8 cellular contexts compared by ENCODE assay signal in the genomic region with DNA sequence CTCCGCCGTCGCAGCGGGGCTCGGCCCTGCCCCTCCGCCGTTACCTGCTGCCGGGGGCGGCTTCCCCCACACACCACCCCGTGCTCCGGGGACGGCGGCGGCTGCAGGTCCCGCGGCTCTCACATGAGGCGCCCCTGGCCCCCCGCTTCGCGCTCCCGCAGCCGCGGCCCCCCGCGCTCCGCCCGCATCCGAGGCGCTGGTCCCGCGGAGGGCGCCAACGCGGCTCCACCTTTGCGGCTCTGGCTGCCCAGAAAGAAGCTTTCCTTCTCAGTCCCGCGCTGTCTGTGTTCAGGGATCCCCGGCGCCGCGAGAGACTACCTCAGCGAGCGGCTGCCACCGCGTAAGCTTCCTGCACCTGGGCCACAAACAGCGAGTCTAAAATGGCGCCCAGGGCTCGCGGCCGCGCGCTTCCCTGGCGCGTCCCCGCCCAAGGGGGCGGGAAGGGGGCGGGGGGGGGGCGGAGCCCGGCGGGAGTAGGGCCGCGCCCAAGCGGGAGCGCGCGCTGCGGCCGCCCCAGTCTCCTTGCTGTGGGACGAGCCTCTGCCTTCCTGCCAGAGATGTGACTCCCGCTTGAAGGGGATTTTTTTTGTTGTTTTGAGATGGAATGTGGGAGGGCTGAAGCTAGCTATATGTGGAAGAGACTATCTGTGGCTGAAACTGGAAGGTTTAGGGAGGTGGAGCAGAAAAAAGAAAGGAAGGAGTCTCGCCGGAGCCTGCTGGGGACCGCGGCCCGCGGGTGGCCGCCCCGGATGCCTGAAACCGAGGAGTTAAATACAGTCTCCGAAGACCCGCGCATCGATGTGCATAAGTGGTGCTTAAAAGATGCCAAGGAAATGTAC. TPM values are rescaled to one million over a fixed set of nuclear protein-coding genes. Genes with fewer than 3 reads are reported as not detected.
DNase-seq lines count a peak whose midpoint lies in the region; ATAC-seq, FAIRE-seq and TF ChIP-seq lines count a peak whose summit lies in the region.

A gene with protein sequence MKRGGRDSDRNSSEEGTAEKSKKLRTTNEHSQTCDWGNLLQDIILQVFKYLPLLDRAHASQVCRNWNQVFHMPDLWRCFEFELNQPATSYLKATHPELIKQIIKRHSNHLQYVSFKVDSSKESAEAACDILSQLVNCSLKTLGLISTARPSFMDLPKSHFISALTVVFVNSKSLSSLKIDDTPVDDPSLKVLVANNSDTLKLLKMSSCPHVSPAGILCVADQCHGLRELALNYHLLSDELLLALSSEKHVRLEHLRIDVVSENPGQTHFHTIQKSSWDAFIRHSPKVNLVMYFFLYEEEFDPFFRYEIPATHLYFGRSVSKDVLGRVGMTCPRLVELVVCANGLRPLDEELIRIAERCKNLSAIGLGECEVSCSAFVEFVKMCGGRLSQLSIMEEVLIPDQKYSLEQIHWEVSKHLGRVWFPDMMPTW (minus strand): TSS at position 377 of the 839 bp plus-strand sequence. CDS start 5,299 bp downstream, outside the sequence.

- FAIRE-seq in GM12891 (lab: Jason Lieb, UNC), result peak; percentile 96

- H3K9me3 Mint-ChIP-seq in T-cell, result no peaks in the 10 kb centered on the region

- no peaks in the 10 kb centered on the region for H3K9me3 ChIP-seq in transverse colon

- POLR2A ChIA-PET in T-cell (lab: Charles Lee), result interaction anchor here (0.6 to 3.2 kb wide), 12 partner anchors 11 to 1486 kb away, joined by 3 to 48 read pairs (median 4); a partner anchor contains a TSS

- intact Hi-C loops in cardiac septum (cut with DNase I) (loop anchor here (1.0 to 2.0 kb wide), 2 partner anchors 35 to 300 kb away; a partner anchor contains a TSS), transverse colon (cut with DNase I; ENCODE audit: low total_unique reads) (no loop called here)

- peaks cover 8% of the 10 kb centered on the region for H3K36me3 Mint-ChIP-seq in T-cell

- WGBS in adipose tissue, 3 donors, result 0 to 1% (median 1%) methylated on average over 66 to 83 of the region's 83 CpGs
- 0 to 1% methylated on average over 6 to 45 of the region's 83 CpGs for WGBS in transverse colon (ENCODE audit: low coverage in 1 of 2), 2 donors

- no peaks in the 10 kb centered on the region for H3K36me3 ChIP-seq in transverse colon

- H3K27me3 ChIP-seq in transverse colon, result no peaks in the 10 kb centered on the region

- peaks cover 18 to 50% (median 31%) of the 10 kb centered on the region in 4 donors for H3K4me1 ChIP-seq in transverse colon

- no peaks in the 10 kb centered on the region for H3K27me3 Mint-ChIP-seq in T-cell

- CTCF ChIA-PET in T-cell (lab: Charles Lee), result interaction anchor here in 1 of 2 donors (0.6 to 1.6 kb wide), 4 partner anchors 10 to 451 kb away, joined by 4 to 9 read pairs (median 6); no protein-coding TSS in a partner anchor

- DNase-seq in GM12891 (ENCODE audit: insufficient read length, low spot score) (peak; percentile 70), NCI-H128 (lab: John Stamatoyannopoulos, UW; ENCODE audit: unreplicated experiment) (peak; percentile 29), T-cell (peak; percentile 72 to 88 (median 80)), cardiac septum (ENCODE audit: low spot score) (peak; percentile 93), pons (ENCODE audit: low spot score) (peak; percentile 82), transverse colon (peak; percentile 88)

- TF ChIP-seq POLR2A in GM12891 (IDR thresholded peaks at IDR 0.05; ENCODE audit: low read depth, low read length), result peak; percentile 62; the same call in 1 of the 2 replicates
- TF ChIP-seq POLR2A in transverse colon (IDR thresholded peaks at IDR 0.05), result peak; percentile 74

- H3K4me1 Mint-ChIP-seq in T-cell, result peaks cover 52 to 58% (median 54%) of the 10 kb centered on the region in 3 donors

- no peak for TF ChIP-seq EP300 in transverse colon (IDR thresholded peaks at IDR 0.05; ENCODE audit: low read depth)

- H3K27ac ChIP-seq in adipose tissue (ENCODE audit: low read depth, low read length) (peak within 1 kb of the TSS; percentile 76), transverse colon (peak within 1 kb of the TSS; percentile 98 to 100 (median 100))

- H3K4me3 Mint-ChIP-seq in T-cell, result peak within 1 kb of the TSS; percentile 97 to 99 (median 97)

- in situ Hi-C loops in transverse colon (cut with MboI; ENCODE audit: low pct_ligation_motif_present in 1 of 4, low pct_unique_long_range_greater_than_20kb in 1 of 4, low sequenced_read_pairs in 3 of 4), result no loop called here

- peak within 1 kb of the TSS; percentile 71 to 99 (median 96) for H3K4me3 ChIP-seq in transverse colon

- TF ChIP-seq CTCF in transverse colon (IDR thresholded peaks at IDR 0.05), result no peak

- ATAC-seq in HG02759 (IDR thresholded peaks at IDR 0.05; ENCODE audit: unreplicated experiment) (peak; percentile 65), T-cell (replicated peaks in 1 of 4) (peak; percentile 71 to 78 (median 74))

- H3K27ac Mint-ChIP-seq in T-cell, result peak within 1 kb of the TSS; percentile 95 to 98

TF ChIP-seq in GM12891, 5 proteins besides CTCF, POLR2A, EP300 and RAD21:
- TF ChIP-seq TAF1 (IDR thresholded peaks at IDR 0.05; ENCODE audit: low read depth, low read length) (peak; percentile 71), PAX5 (IDR thresholded peaks at IDR 0.05; ENCODE audit: insufficient read depth, low read length, severe bottlenecking) (no peak), POLR2AphosphoS5 (IDR thresholded peaks at IDR 0.05; ENCODE audit: low read depth, low read length) (peak; percentile 80)

RNA-seq across cellular contexts. Expression of the gene that starts here (rescaled TPM):
- polyA plus RNA-seq in GM12891 (2012; ENCODE audit: low read depth, missing spikeins), result 8.8 TPM
- total RNA-seq in T-cell (10 to 100 TPM; 58.6 to 89.1 (median 80.0) TPM), cardiac septum (35.1 TPM), transverse colon (100 to 1,000 TPM in 1 of 4 donors, 10 to 100 TPM in 3; 23.1 to 111 (median 88.4) TPM)
- polyA plus RNA-seq in adipose tissue, result 10 to 100 TPM in 2 of 3 donors, 1 to 10 TPM in 1; 9.2 to 31.2 (median 27.0) TPM

Comparison
In these comparisons a context has a peak if more than half of its experiments do, and no peak if none do; other contexts are left out.
1. Peak in every context shown above with its lines: DNase-seq, ATAC-seq, H3K4me3 ChIP-seq and H3K27ac ChIP-seq.
2. DNase-seq: peak in every context shown above with its lines; median percentile 93 in cardiac septum; 88 in transverse colon; 82 in pons; 80 in T-cell; 70 in GM12891; 29 in NCI-H128.